In the genomic region with DNA sequence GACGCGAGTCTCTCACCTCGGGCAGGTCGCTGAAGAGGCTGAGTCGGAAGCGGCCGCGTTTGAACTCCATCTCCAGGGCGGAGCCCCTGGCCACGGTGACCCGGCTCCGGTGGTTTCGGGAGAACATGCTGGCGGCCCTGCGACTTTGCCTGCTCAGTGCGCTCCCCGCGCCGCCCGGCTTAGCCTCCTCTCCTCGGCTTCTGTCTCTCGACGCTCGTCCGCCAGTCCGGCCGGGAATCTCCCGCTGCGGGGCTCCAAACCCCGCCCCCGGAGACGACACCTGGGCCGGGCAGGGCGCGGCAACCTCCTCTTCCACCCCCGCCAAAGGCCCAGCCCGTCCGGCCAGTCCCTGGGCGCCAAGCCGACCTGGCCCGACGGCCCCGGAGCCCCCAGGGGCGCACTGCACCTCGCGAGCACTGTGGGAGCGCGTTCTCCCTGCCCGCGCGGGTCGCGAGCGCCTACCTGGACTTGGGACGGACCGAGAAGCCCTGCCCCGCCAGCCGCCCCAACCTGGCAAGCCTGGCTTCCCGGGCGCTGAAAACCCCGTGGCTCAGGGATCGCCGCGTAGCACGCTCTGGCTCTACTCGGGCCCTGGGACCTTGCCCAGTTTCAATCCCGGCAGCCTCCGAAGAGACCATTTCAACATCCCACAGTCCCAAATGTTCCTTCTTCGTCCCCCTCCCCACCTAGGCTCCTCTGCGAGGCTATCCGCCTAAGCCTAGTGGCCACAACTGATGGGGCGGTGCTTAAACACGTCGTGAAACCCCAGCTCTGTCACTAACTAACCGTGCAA, we compare ENCODE assay signal across 1 cellular context.
TF ChIP-seq lines count a peak whose summit lies in the region.

A gene with protein sequence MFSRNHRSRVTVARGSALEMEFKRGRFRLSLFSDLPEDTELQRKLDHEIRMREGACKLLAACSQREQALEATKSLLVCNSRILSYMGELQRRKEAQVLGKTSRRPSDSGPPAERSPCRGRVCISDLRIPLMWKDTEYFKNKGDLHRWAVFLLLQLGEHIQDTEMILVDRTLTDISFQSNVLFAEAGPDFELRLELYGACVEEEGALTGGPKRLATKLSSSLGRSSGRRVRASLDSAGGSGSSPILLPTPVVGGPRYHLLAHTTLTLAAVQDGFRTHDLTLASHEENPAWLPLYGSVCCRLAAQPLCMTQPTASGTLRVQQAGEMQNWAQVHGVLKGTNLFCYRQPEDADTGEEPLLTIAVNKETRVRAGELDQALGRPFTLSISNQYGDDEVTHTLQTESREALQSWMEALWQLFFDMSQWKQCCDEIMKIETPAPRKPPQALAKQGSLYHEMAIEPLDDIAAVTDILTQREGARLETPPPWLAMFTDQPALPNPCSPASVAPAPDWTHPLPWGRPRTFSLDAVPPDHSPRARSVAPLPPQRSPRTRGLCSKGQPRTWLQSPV (minus strand): TSS at position 248 of the 793 bp plus-strand sequence. CDS start 121 bp downstream, at position 127.

TF ChIP-seq in HepG2, 621 proteins besides CTCF, POLR2A, EP300 and RAD21 (continued from another document and continues in another):
- TF ChIP-seq, protein P1, sequence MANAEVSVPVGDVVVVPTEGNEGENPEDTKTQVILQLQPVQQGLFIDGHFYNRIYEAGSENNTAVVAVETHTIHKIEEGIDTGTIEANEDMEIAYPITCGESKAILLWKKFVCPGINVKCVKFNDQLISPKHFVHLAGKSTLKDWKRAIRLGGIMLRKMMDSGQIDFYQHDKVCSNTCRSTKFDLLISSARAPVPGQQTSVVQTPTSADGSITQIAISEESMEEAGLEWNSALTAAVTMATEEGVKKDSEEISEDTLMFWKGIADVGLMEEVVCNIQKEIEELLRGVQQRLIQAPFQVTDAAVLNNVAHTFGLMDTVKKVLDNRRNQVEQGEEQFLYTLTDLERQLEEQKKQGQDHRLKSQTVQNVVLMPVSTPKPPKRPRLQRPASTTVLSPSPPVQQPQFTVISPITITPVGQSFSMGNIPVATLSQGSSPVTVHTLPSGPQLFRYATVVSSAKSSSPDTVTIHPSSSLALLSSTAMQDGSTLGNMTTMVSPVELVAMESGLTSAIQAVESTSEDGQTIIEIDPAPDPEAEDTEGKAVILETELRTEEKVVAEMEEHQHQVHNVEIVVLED (CRISPR knock-in tag; IDR thresholded peaks at IDR 0.05; ENCODE audit: borderline replicate concordance) = peak; percentile 76; the same call in 1 of the 2 replicates
- TF ChIP-seq, protein P2, sequence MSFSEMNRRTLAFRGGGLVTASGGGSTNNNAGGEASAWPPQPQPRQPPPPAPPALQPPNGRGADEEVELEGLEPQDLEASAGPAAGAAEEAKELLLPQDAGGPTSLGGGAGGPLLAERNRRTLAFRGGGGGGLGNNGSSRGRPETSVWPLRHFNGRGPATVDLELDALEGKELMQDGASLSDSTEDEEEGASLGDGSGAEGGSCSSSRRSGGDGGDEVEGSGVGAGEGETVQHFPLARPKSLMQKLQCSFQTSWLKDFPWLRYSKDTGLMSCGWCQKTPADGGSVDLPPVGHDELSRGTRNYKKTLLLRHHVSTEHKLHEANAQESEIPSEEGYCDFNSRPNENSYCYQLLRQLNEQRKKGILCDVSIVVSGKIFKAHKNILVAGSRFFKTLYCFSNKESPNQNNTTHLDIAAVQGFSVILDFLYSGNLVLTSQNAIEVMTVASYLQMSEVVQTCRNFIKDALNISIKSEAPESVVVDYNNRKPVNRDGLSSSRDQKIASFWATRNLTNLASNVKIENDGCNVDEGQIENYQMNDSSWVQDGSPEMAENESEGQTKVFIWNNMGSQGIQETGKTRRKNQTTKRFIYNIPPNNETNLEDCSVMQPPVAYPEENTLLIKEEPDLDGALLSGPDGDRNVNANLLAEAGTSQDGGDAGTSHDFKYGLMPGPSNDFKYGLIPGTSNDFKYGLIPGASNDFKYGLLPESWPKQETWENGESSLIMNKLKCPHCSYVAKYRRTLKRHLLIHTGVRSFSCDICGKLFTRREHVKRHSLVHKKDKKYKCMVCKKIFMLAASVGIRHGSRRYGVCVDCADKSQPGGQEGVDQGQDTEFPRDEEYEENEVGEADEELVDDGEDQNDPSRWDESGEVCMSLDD (CRISPR knock-in tag; IDR thresholded peaks at IDR 0.05; ENCODE audit: borderline replicate concordance) = no peak; the same call in 1 of the 2 replicates
- TF ChIP-seq ZNF562 (CRISPR knock-in tag; IDR thresholded peaks at IDR 0.05; ENCODE audit: borderline replicate concordance) (no peak), KLF12 (CRISPR knock-in tag; IDR thresholded peaks at IDR 0.05; ENCODE audit: borderline replicate concordance) (peak; percentile 7; the same call in 1 of the 2 replicates), MEF2D (CRISPR knock-in tag; IDR thresholded peaks at IDR 0.05) (peak; percentile 65), ZNF460 (CRISPR knock-in tag; IDR thresholded peaks at IDR 0.05; ENCODE audit: borderline replicate concordance) (no peak), NONO (IDR thresholded peaks at IDR 0.05) (no peak), NONO (CRISPR knock-in tag; conservative IDR thresholded peaks at IDR 0.05) (peak; percentile 92), NFKB2 (CRISPR knock-in tag; IDR thresholded peaks at IDR 0.05; ENCODE audit: borderline replicate concordance) (peak; percentile 87), ZSCAN9 (CRISPR knock-in tag; IDR thresholded peaks at IDR 0.05; ENCODE audit: borderline replicate concordance) (peak; percentile 82), ZNF331 (CRISPR knock-in tag; IDR thresholded peaks at IDR 0.05) (peak; percentile 68; the same call in 1 of the 2 replicates), FOSL2 (CRISPR knock-in tag; IDR thresholded peaks at IDR 0.05) (peak; percentile 68), KLF13 (CRISPR knock-in tag; IDR thresholded peaks at IDR 0.05) (no peak), ZNF251 (CRISPR knock-in tag; IDR thresholded peaks at IDR 0.05) (no peak), HES4 (CRISPR knock-in tag; IDR thresholded peaks at IDR 0.05; ENCODE audit: borderline replicate concordance) (peak; percentile 77; the same call in 1 of the 2 replicates), PAF1 (CRISPR knock-in tag; IDR thresholded peaks at IDR 0.05) (no peak), TBX3 (IDR thresholded peaks at IDR 0.05; ENCODE audit: borderline replicate concordance) (peak; percentile 38; the same call in 1 of the 2 replicates), MAF1 (CRISPR knock-in tag; IDR thresholded peaks at IDR 0.05; ENCODE audit: borderline replicate concordance) (peak; percentile 47; the same call in 1 of the 2 replicates), POLR2AphosphoS2 (IDR thresholded peaks at IDR 0.05; ENCODE audit: low read depth, low read length) (peak; percentile 85; the same call in 1 of the 2 replicates), PAX8 (CRISPR knock-in tag; IDR thresholded peaks at IDR 0.05; ENCODE audit: borderline replicate concordance) (no peak; the same call in 1 of the 2 replicates)
- TF ChIP-seq, protein P3, sequence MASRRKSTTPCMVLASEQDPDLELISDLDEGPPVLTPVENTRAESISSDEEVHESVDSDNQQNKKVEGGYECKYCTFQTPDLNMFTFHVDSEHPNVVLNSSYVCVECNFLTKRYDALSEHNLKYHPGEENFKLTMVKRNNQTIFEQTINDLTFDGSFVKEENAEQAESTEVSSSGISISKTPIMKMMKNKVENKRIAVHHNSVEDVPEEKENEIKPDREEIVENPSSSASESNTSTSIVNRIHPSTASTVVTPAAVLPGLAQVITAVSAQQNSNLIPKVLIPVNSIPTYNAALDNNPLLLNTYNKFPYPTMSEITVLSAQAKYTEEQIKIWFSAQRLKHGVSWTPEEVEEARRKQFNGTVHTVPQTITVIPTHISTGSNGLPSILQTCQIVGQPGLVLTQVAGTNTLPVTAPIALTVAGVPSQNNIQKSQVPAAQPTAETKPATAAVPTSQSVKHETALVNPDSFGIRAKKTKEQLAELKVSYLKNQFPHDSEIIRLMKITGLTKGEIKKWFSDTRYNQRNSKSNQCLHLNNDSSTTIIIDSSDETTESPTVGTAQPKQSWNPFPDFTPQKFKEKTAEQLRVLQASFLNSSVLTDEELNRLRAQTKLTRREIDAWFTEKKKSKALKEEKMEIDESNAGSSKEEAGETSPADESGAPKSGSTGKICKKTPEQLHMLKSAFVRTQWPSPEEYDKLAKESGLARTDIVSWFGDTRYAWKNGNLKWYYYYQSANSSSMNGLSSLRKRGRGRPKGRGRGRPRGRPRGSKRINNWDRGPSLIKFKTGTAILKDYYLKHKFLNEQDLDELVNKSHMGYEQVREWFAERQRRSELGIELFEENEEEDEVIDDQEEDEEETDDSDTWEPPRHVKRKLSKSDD (CRISPR knock-in tag; IDR thresholded peaks at IDR 0.05; ENCODE audit: low read depth) = no peak
- TF ChIP-seq, protein P4, sequence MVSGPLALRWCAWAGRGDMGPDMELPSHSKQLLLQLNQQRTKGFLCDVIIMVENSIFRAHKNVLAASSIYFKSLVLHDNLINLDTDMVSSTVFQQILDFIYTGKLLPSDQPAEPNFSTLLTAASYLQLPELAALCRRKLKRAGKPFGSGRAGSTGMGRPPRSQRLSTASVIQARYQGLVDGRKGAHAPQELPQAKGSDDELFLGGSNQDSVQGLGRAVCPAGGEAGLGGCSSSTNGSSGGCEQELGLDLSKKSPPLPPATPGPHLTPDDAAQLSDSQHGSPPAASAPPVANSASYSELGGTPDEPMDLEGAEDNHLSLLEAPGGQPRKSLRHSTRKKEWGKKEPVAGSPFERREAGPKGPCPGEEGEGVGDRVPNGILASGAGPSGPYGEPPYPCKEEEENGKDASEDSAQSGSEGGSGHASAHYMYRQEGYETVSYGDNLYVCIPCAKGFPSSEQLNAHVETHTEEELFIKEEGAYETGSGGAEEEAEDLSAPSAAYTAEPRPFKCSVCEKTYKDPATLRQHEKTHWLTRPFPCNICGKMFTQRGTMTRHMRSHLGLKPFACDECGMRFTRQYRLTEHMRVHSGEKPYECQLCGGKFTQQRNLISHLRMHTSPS (CRISPR knock-in tag; IDR thresholded peaks at IDR 0.05; ENCODE audit: low read depth) = no peak
- TF ChIP-seq, protein P5, sequence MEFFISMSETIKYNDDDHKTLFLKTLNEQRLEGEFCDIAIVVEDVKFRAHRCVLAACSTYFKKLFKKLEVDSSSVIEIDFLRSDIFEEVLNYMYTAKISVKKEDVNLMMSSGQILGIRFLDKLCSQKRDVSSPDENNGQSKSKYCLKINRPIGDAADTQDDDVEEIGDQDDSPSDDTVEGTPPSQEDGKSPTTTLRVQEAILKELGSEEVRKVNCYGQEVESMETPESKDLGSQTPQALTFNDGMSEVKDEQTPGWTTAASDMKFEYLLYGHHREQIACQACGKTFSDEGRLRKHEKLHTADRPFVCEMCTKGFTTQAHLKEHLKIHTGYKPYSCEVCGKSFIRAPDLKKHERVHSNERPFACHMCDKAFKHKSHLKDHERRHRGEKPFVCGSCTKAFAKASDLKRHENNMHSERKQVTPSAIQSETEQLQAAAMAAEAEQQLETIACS (CRISPR knock-in tag; IDR thresholded peaks at IDR 0.05) = peak; percentile 58; the same call in 1 of the 2 replicates
- TF ChIP-seq, protein P6, sequence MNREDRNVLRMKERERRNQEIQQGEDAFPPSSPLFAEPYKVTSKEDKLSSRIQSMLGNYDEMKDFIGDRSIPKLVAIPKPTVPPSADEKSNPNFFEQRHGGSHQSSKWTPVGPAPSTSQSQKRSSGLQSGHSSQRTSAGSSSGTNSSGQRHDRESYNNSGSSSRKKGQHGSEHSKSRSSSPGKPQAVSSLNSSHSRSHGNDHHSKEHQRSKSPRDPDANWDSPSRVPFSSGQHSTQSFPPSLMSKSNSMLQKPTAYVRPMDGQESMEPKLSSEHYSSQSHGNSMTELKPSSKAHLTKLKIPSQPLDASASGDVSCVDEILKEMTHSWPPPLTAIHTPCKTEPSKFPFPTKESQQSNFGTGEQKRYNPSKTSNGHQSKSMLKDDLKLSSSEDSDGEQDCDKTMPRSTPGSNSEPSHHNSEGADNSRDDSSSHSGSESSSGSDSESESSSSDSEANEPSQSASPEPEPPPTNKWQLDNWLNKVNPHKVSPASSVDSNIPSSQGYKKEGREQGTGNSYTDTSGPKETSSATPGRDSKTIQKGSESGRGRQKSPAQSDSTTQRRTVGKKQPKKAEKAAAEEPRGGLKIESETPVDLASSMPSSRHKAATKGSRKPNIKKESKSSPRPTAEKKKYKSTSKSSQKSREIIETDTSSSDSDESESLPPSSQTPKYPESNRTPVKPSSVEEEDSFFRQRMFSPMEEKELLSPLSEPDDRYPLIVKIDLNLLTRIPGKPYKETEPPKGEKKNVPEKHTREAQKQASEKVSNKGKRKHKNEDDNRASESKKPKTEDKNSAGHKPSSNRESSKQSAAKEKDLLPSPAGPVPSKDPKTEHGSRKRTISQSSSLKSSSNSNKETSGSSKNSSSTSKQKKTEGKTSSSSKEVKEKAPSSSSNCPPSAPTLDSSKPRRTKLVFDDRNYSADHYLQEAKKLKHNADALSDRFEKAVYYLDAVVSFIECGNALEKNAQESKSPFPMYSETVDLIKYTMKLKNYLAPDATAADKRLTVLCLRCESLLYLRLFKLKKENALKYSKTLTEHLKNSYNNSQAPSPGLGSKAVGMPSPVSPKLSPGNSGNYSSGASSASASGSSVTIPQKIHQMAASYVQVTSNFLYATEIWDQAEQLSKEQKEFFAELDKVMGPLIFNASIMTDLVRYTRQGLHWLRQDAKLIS (CRISPR knock-in tag; IDR thresholded peaks at IDR 0.05) = peak; percentile 37; the same call in 1 of the 2 replicates
- TF ChIP-seq, protein P7, sequence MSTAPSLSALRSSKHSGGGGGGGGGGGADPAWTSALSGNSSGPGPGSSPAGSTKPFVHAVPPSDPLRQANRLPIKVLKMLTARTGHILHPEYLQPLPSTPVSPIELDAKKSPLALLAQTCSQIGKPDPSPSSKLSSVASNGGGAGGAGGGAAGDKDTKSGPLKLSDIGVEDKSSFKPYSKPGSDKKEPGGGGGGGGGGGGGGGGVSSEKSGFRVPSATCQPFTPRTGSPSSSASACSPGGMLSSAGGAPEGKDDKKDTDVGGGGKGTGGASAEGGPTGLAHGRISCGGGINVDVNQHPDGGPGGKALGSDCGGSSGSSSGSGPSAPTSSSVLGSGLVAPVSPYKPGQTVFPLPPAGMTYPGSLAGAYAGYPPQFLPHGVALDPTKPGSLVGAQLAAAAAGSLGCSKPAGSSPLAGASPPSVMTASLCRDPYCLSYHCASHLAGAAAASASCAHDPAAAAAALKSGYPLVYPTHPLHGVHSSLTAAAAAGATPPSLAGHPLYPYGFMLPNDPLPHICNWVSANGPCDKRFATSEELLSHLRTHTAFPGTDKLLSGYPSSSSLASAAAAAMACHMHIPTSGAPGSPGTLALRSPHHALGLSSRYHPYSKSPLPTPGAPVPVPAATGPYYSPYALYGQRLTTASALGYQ (CRISPR knock-in tag; IDR thresholded peaks at IDR 0.05) = peak; percentile 65; the same call in 1 of the 2 replicates
- TF ChIP-seq, protein P8, sequence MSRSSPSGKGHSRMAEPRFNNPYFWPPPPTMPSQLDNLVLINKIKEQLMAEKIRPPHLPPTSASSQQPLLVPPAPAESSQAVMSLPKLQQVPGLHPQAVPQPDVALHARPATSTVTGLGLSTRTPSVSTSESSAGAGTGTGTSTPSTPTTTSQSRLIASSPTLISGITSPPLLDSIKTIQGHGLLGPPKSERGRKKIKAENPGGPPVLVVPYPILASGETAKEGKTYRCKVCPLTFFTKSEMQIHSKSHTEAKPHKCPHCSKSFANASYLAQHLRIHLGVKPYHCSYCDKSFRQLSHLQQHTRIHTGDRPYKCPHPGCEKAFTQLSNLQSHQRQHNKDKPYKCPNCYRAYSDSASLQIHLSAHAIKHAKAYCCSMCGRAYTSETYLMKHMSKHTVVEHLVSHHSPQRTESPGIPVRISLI (CRISPR knock-in tag; IDR thresholded peaks at IDR 0.05; ENCODE audit: borderline replicate concordance) = no peak; the same call in 1 of the 2 replicates
